In the genomic region with DNA sequence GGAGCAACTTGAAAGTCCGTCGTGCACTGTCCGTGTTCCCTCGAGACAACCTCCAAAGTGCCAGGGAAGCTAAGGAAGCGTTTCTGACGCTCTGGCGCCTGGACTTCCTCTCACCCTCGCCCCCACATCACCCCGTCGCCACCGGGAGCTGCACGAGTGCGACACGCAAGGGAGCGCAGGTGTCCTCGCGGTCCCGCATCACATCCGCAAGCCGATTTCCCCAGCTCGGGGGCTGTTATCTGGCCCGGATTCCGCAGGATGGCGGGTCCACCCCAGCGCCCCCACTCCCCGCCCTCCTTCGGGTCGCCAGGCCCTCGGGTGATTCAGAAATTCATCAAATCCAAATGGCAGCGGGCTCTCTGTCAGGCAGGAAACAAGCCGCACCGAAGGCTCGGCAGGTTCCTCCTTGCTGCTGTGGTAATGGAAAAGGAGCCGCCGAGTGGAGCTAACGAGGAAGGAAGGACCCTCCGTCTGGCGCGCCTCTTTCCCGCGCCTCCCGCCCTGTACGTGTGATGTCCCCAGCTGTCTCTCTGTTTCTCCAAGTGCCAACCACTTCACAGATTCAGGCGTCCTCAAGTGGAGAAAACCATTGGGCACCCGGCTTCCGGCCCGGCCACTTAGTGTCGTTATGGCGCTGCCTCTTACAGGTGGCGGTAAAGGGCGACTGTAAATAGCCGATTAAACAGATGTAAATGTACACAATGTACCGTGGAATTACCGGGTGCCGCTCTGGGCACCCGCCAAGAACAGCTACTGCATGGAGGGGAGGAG, we compare ENCODE assay signal across 8 cellular contexts. TPM values are rescaled to one million over a fixed set of nuclear protein-coding genes. Genes with fewer than 3 reads are reported as not detected.
A peak's percentile ranks its signal among the peaks of the same experiment; 100 is the strongest.
DNase-seq lines count a peak whose midpoint lies in the region; ATAC-seq lines count a peak whose summit lies in the region.

No MANE protein-coding gene starts in this region.

- no peaks in the 10 kb centered on the region for H3K9me3 ChIP-seq in ectodermal cell (ENCODE audit: control insufficient read depth, low read length)

- H2AK5ac ChIP-seq in mesendoderm (ENCODE audit: low read length): no peak overlapping the region

- H3K27me3 ChIP-seq in ectodermal cell (ENCODE audit: control insufficient read depth, insufficient read depth, low read length, poor library complexity, severe bottlenecking): peaks cover 49% of the 10 kb centered on the region
- peaks cover 9% of the 10 kb centered on the region for H3K27me3 ChIP-seq in mesendoderm (ENCODE audit: insufficient read depth, low read length, poor library complexity)

- peaks cover 20% of the 10 kb centered on the region for H3K4me1 ChIP-seq in ectodermal cell (ENCODE audit: control insufficient read depth, insufficient read depth, low read length)
- peaks cover 15% of the 10 kb centered on the region for H3K4me1 ChIP-seq in mesendoderm (ENCODE audit: control insufficient read depth, low read depth, low read length)

- H3K23ac ChIP-seq in mesendoderm (ENCODE audit: low read length): peak overlapping the region; percentile 67

- no peak overlapping the region for H2BK15ac ChIP-seq in mesendoderm (replicated peaks; ENCODE audit: low read depth)

- H3K4me3 ChIP-seq in ectodermal cell (ENCODE audit: insufficient read depth, low read depth, low read length): peak overlapping the region; percentile 55
- peak overlapping the region; percentile 66 for H3K4me3 ChIP-seq in mesendoderm (ENCODE audit: low read length)

- peaks cover 15% of the 10 kb centered on the region for H3K79me2 ChIP-seq in mesendoderm (ENCODE audit: control insufficient read depth, insufficient read depth, low read length)

- no peak overlapping the region for H2BK120ac ChIP-seq in mesendoderm (ENCODE audit: low read depth, low read length)

- H3K36me3 ChIP-seq in ectodermal cell (ENCODE audit: control insufficient read depth, insufficient read depth, low read length) (no peaks in the 10 kb centered on the region), mesendoderm (ENCODE audit: control insufficient read depth, insufficient read depth, low read length) (no peaks in the 10 kb centered on the region)

- H3K4me2 ChIP-seq in mesendoderm (ENCODE audit: low read length): peak overlapping the region; percentile 96

- H3K18ac ChIP-seq in mesendoderm (ENCODE audit: low read length): peak overlapping the region; percentile 18

- no peak overlapping the region for H4K5ac ChIP-seq in mesendoderm (ENCODE audit: low read length)

- peaks cover 5% of the 10 kb centered on the region for H3K79me1 ChIP-seq in mesendoderm (ENCODE audit: low read length)

- no peak overlapping the region for H2BK5ac ChIP-seq in mesendoderm (ENCODE audit: low read length)

- no peak overlapping the region for H3K4ac ChIP-seq in mesendoderm (ENCODE audit: low read depth, low read length)

- no peak overlapping the region for H4K8ac ChIP-seq in mesendoderm (ENCODE audit: low read depth, low read length)

- 0 to 1% methylated on average over 56 of the region's 56 CpGs for WGBS in ectodermal cell, 2 experiments
- no CpG with 5 or more reads among the region's 56 CpGs for WGBS in mesendoderm (ENCODE audit: extremely low coverage, insufficient coverage, low lambda C conversion rate)

- DNase-seq in NCI-H526 (lab: John Stamatoyannopoulos, UW): peak; percentile 66 to 78
- DNase-seq in activated CD4-positive, alpha-beta T cell treated with anti-CD3 and anti-CD28 coated beads, Interleukin-2, amount 50 U/mL, for 4 hours: peak; percentile 38 to 40
- DNase-seq in mesendoderm: peak; percentile 81
- peak; percentile 12 to 15 for DNase-seq in stimulated activated CD8-positive, alpha-beta memory T cell treated with anti-CD3 and anti-CD28 coated beads, Interleukin-15, amount 100 ng/mL, for 4 hours (ENCODE audit: low read depth in 2 of 2)
- no peak for DNase-seq in NK-92 (lab: John Stamatoyannopoulos, UW; ENCODE audit: unreplicated experiment)

- peak overlapping the region; percentile 88 for H3K9ac ChIP-seq in mesendoderm (ENCODE audit: low read length)

- no peak overlapping the region for H3K27ac ChIP-seq in ectodermal cell (ENCODE audit: insufficient read depth, low read depth, low read length, poor library complexity, severe bottlenecking)
- no peak overlapping the region for H3K27ac ChIP-seq in mesendoderm (ENCODE audit: low read depth, low read length)

- peak overlapping the region; percentile 97 for H3K56ac ChIP-seq in mesendoderm (ENCODE audit: low read length)

- ATAC-seq in GM18498 (IDR thresholded peaks at IDR 0.05; ENCODE audit: unreplicated experiment) (peak; percentile 36), HG03460 (IDR thresholded peaks at IDR 0.05; ENCODE audit: unreplicated experiment) (peak; percentile 24)

RNA-seq across cellular contexts. Expression of a gene that starts 0.9 kb away (rescaled TPM):
- 7.3 TPM for polyA plus RNA-seq in ectodermal cell (2013, experiment 1 of 4)
- 6.7 TPM for polyA plus RNA-seq in ectodermal cell (2013, experiment 2 of 4)
- 5.9 TPM for polyA plus RNA-seq in ectodermal cell (2013, experiment 3 of 4)
- polyA plus RNA-seq in ectodermal cell (2013, experiment 4 of 4): 6.6 TPM
- polyA plus RNA-seq in mesendoderm (2013, experiment 1 of 2): 10.1 TPM
- 9.5 TPM for polyA plus RNA-seq in mesendoderm (2013, experiment 2 of 2)
